ENCODE assay signal across 1 cellular context in the genomic region with DNA sequence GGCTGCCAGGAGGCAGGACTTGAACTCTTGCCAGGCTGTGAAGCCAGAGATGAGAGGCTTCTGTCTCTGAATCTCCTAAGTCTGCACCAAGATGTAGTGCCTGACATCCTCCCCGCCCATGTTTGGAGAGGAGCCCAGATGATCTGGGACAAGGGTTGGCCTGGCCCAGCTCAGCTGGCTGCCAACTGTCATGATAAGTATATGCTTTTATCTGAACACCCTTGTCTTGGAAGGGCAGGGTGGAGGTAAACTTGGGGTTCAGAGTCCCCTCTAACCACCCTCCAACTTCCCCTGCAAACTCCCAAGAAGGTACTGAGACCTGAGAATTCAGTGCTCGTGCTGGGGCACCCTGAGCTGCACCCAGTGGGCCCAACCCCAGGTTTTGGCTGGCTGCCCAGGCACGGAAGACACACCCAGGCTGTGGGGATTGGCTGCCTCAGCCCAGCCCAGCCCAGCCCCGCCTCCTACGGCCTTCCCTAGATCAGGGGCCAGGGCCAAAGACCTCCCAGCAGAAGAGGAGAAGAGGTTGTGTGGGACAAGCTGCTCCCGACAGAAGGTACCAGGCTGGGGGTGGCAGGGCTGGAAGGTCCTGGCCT.
A peak's percentile ranks its signal among the peaks of the same experiment; 100 is the strongest.
TF ChIP-seq lines count a peak whose summit lies in the region.

A gene with protein sequence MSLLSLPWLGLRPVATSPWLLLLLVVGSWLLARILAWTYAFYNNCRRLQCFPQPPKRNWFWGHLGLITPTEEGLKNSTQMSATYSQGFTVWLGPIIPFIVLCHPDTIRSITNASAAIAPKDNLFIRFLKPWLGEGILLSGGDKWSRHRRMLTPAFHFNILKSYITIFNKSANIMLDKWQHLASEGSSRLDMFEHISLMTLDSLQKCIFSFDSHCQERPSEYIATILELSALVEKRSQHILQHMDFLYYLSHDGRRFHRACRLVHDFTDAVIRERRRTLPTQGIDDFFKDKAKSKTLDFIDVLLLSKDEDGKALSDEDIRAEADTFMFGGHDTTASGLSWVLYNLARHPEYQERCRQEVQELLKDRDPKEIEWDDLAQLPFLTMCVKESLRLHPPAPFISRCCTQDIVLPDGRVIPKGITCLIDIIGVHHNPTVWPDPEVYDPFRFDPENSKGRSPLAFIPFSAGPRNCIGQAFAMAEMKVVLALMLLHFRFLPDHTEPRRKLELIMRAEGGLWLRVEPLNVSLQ (plus strand): TSS at position 508 of the 596 bp plus-strand sequence. CDS start 443 bp downstream, outside the sequence.

TF ChIP-seq in HepG2, 621 proteins besides CTCF, POLR2A, EP300 and RAD21 (continued from another document and continues in another):
- TF ChIP-seq, protein P1, sequence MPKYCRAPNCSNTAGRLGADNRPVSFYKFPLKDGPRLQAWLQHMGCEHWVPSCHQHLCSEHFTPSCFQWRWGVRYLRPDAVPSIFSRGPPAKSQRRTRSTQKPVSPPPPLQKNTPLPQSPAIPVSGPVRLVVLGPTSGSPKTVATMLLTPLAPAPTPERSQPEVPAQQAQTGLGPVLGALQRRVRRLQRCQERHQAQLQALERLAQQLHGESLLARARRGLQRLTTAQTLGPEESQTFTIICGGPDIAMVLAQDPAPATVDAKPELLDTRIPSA (CRISPR knock-in tag; IDR thresholded peaks at IDR 0.05; ENCODE audit: borderline replicate concordance), result no peak
- TF ChIP-seq, protein P2, sequence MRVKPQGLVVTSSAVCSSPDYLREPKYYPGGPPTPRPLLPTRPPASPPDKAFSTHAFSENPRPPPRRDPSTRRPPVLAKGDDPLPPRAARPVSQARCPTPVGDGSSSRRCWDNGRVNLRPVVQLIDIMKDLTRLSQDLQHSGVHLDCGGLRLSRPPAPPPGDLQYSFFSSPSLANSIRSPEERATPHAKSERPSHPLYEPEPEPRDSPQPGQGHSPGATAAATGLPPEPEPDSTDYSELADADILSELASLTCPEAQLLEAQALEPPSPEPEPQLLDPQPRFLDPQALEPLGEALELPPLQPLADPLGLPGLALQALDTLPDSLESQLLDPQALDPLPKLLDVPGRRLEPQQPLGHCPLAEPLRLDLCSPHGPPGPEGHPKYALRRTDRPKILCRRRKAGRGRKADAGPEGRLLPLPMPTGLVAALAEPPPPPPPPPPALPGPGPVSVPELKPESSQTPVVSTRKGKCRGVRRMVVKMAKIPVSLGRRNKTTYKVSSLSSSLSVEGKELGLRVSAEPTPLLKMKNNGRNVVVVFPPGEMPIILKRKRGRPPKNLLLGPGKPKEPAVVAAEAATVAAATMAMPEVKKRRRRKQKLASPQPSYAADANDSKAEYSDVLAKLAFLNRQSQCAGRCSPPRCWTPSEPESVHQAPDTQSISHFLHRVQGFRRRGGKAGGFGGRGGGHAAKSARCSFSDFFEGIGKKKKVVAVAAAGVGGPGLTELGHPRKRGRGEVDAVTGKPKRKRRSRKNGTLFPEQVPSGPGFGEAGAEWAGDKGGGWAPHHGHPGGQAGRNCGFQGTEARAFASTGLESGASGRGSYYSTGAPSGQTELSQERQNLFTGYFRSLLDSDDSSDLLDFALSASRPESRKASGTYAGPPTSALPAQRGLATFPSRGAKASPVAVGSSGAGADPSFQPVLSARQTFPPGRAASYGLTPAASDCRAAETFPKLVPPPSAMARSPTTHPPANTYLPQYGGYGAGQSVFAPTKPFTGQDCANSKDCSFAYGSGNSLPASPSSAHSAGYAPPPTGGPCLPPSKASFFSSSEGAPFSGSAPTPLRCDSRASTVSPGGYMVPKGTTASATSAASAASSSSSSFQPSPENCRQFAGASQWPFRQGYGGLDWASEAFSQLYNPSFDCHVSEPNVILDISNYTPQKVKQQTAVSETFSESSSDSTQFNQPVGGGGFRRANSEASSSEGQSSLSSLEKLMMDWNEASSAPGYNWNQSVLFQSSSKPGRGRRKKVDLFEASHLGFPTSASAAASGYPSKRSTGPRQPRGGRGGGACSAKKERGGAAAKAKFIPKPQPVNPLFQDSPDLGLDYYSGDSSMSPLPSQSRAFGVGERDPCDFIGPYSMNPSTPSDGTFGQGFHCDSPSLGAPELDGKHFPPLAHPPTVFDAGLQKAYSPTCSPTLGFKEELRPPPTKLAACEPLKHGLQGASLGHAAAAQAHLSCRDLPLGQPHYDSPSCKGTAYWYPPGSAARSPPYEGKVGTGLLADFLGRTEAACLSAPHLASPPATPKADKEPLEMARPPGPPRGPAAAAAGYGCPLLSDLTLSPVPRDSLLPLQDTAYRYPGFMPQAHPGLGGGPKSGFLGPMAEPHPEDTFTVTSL (CRISPR knock-in tag; IDR thresholded peaks at IDR 0.05; ENCODE audit: borderline replicate concordance), result 0 out of 2 replicates have a peak, but pooled peaks have one; percentile 7
- TF ChIP-seq ZNF441 (CRISPR knock-in tag; IDR thresholded peaks at IDR 0.05; ENCODE audit: borderline replicate concordance), result no peak
- TF ChIP-seq, protein P3, sequence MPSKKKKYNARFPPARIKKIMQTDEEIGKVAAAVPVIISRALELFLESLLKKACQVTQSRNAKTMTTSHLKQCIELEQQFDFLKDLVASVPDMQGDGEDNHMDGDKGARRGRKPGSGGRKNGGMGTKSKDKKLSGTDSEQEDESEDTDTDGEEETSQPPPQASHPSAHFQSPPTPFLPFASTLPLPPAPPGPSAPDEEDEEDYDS (CRISPR knock-in tag; IDR thresholded peaks at IDR 0.05), result peak; percentile 68
- peak; percentile 68 for TF ChIP-seq POLR2G (IDR thresholded peaks at IDR 0.05; ENCODE audit: low read depth, low read length)
- TF ChIP-seq, protein P4, sequence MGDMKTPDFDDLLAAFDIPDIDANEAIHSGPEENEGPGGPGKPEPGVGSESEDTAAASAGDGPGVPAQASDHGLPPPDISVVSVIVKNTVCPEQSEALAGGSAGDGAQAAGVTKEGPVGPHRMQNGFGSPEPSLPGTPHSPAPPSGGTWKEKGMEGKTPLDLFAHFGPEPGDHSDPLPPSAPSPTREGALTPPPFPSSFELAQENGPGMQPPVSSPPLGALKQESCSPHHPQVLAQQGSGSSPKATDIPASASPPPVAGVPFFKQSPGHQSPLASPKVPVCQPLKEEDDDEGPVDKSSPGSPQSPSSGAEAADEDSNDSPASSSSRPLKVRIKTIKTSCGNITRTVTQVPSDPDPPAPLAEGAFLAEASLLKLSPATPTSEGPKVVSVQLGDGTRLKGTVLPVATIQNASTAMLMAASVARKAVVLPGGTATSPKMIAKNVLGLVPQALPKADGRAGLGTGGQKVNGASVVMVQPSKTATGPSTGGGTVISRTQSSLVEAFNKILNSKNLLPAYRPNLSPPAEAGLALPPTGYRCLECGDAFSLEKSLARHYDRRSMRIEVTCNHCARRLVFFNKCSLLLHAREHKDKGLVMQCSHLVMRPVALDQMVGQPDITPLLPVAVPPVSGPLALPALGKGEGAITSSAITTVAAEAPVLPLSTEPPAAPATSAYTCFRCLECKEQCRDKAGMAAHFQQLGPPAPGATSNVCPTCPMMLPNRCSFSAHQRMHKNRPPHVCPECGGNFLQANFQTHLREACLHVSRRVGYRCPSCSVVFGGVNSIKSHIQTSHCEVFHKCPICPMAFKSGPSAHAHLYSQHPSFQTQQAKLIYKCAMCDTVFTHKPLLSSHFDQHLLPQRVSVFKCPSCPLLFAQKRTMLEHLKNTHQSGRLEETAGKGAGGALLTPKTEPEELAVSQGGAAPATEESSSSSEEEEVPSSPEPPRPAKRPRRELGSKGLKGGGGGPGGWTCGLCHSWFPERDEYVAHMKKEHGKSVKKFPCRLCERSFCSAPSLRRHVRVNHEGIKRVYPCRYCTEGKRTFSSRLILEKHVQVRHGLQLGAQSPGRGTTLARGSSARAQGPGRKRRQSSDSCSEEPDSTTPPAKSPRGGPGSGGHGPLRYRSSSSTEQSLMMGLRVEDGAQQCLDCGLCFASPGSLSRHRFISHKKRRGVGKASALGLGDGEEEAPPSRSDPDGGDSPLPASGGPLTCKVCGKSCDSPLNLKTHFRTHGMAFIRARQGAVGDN (CRISPR knock-in tag; IDR thresholded peaks at IDR 0.05), result peak; percentile 63; the same call in 1 of the 2 replicates
- peak; percentile 72; the same call in 1 of the 2 replicates for TF ChIP-seq ZFX (CRISPR knock-in tag; IDR thresholded peaks at IDR 0.05; ENCODE audit: low read depth)
- TF ChIP-seq, protein P5, sequence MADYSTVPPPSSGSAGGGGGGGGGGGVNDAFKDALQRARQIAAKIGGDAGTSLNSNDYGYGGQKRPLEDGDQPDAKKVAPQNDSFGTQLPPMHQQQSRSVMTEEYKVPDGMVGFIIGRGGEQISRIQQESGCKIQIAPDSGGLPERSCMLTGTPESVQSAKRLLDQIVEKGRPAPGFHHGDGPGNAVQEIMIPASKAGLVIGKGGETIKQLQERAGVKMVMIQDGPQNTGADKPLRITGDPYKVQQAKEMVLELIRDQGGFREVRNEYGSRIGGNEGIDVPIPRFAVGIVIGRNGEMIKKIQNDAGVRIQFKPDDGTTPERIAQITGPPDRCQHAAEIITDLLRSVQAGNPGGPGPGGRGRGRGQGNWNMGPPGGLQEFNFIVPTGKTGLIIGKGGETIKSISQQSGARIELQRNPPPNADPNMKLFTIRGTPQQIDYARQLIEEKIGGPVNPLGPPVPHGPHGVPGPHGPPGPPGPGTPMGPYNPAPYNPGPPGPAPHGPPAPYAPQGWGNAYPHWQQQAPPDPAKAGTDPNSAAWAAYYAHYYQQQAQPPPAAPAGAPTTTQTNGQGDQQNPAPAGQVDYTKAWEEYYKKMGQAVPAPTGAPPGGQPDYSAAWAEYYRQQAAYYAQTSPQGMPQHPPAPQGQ (CRISPR knock-in tag; IDR thresholded peaks at IDR 0.05; ENCODE audit: borderline replicate concordance), result no peak
- TF ChIP-seq ZNF264 (CRISPR knock-in tag; IDR thresholded peaks at IDR 0.05), result 0 out of 2 replicates have a peak, but pooled peaks have one; percentile 17
- peak; percentile 60 for TF ChIP-seq AGO1 (IDR thresholded peaks at IDR 0.05; ENCODE audit: low read depth, low read length, poor library complexity, severe bottlenecking)
- no peak for TF ChIP-seq ZNF432 (CRISPR knock-in tag; IDR thresholded peaks at IDR 0.05; ENCODE audit: borderline replicate concordance)
- no peak for TF ChIP-seq ZNF878 (CRISPR knock-in tag; IDR thresholded peaks at IDR 0.05)
- TF ChIP-seq KAT2B (IDR thresholded peaks at IDR 0.05; ENCODE audit: borderline replicate concordance, low read depth, low read length), result no peak
- TF ChIP-seq, protein P6, sequence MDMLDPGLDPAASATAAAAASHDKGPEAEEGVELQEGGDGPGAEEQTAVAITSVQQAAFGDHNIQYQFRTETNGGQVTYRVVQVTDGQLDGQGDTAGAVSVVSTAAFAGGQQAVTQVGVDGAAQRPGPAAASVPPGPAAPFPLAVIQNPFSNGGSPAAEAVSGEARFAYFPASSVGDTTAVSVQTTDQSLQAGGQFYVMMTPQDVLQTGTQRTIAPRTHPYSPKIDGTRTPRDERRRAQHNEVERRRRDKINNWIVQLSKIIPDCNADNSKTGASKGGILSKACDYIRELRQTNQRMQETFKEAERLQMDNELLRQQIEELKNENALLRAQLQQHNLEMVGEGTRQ (IDR thresholded peaks at IDR 0.05; ENCODE audit: low read depth, low read length), result no peak
- TF ChIP-seq, protein P6 (CRISPR knock-in tag; IDR thresholded peaks at IDR 0.05; ENCODE audit: borderline replicate concordance), result 0 out of 2 replicates have a peak, but pooled peaks have one; percentile 27
- peak; percentile 32; the same call in 1 of the 2 replicates for TF ChIP-seq ZNF644 (CRISPR knock-in tag; IDR thresholded peaks at IDR 0.05; ENCODE audit: low read depth)
- TF ChIP-seq ZNF251 (CRISPR knock-in tag; IDR thresholded peaks at IDR 0.05), result no peak
- TF ChIP-seq ETV6 (CRISPR knock-in tag; conservative IDR thresholded peaks at IDR 0.05), result 0 out of 2 replicates have a peak, but pooled peaks have one; percentile 3
- no peak for TF ChIP-seq AGO2 (optimal IDR thresholded peaks at IDR 0.05; ENCODE audit: low read depth, low read length)
- TF ChIP-seq, protein P7, sequence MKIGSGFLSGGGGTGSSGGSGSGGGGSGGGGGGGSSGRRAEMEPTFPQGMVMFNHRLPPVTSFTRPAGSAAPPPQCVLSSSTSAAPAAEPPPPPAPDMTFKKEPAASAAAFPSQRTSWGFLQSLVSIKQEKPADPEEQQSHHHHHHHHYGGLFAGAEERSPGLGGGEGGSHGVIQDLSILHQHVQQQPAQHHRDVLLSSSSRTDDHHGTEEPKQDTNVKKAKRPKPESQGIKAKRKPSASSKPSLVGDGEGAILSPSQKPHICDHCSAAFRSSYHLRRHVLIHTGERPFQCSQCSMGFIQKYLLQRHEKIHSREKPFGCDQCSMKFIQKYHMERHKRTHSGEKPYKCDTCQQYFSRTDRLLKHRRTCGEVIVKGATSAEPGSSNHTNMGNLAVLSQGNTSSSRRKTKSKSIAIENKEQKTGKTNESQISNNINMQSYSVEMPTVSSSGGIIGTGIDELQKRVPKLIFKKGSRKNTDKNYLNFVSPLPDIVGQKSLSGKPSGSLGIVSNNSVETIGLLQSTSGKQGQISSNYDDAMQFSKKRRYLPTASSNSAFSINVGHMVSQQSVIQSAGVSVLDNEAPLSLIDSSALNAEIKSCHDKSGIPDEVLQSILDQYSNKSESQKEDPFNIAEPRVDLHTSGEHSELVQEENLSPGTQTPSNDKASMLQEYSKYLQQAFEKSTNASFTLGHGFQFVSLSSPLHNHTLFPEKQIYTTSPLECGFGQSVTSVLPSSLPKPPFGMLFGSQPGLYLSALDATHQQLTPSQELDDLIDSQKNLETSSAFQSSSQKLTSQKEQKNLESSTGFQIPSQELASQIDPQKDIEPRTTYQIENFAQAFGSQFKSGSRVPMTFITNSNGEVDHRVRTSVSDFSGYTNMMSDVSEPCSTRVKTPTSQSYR (CRISPR knock-in tag; IDR thresholded peaks at IDR 0.05; ENCODE audit: borderline replicate concordance), result no peak
- TF ChIP-seq NFATC3 (CRISPR knock-in tag; IDR thresholded peaks at IDR 0.05), result no peak; the same call in 1 of the 2 replicates
- TF ChIP-seq ZNF138 (CRISPR knock-in tag; IDR thresholded peaks at IDR 0.05; ENCODE audit: low read depth), result no peak
- no peak for TF ChIP-seq HES4 (CRISPR knock-in tag; IDR thresholded peaks at IDR 0.05; ENCODE audit: borderline replicate concordance)
- no peak for TF ChIP-seq ZNF354B (CRISPR knock-in tag; IDR thresholded peaks at IDR 0.05)
- TF ChIP-seq ZNF891 (CRISPR knock-in tag; IDR thresholded peaks at IDR 0.05), result peak; percentile 31; the same call in 1 of the 2 replicates
- TF ChIP-seq, protein P8, sequence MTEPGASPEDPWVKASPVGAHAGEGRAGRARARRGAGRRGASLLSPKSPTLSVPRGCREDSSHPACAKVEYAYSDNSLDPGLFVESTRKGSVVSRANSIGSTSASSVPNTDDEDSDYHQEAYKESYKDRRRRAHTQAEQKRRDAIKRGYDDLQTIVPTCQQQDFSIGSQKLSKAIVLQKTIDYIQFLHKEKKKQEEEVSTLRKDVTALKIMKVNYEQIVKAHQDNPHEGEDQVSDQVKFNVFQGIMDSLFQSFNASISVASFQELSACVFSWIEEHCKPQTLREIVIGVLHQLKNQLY (CRISPR knock-in tag; IDR thresholded peaks at IDR 0.05), result 0 out of 2 replicates have a peak, but pooled peaks have one; percentile 7
- no peak for TF ChIP-seq ZNF101 (CRISPR knock-in tag; IDR thresholded peaks at IDR 0.05; ENCODE audit: borderline replicate concordance, low read depth)
- 0 out of 2 replicates have a peak, but pooled peaks have one; percentile 27 for TF ChIP-seq YEATS4 (CRISPR knock-in tag; IDR thresholded peaks at IDR 0.05; ENCODE audit: borderline replicate concordance)
- TF ChIP-seq KLF12 (CRISPR knock-in tag; IDR thresholded peaks at IDR 0.05; ENCODE audit: borderline replicate concordance), result peak; percentile 60; the same call in 1 of the 2 replicates
- 0 out of 2 replicates have a peak, but pooled peaks have one; percentile 53 for TF ChIP-seq NFIB (CRISPR knock-in tag; IDR thresholded peaks at IDR 0.05; ENCODE audit: borderline replicate concordance)
- TF ChIP-seq RXRA (CRISPR knock-in tag; IDR thresholded peaks at IDR 0.05), result no peak
- TF ChIP-seq ZNF605 (CRISPR knock-in tag; IDR thresholded peaks at IDR 0.05), result no peak
- no peak for TF ChIP-seq PCBP2 (optimal IDR thresholded peaks at IDR 0.05; ENCODE audit: low read depth, low read length, poor library complexity, severe bottlenecking)
